Comparison of ENCODE assay signal across 9 cellular contexts in the genomic region with DNA sequence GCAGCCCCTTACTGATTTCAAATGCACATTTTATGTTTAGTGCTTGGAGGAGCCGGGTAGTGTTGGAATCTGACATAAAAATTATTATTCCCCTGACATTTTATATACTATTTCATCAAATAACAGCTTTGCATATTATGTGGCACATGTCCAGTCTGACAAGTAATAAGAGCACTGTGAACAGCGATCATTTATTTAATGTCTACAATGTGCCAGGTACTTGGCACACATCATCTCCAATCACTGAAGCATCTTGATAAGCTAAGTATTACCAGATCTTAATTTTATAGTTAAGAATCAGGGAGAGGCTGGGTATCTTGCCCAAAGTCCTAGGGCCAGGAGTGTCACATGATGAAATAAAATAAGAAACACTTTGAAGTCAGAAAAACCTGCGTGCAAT.
"Had no signal": no experiment of that assay in that cellular context is flagged by ENCODE, and none has a peak within 500 bp of the region (broad histone marks: within the 10 kb centered on the region; RNA-seq: fewer than 3 reads in every experiment).

No MANE protein-coding gene starts in this region.

- H3K9ac ChIP-seq: GM23248 had no signal

- H3K4me2 ChIP-seq: GM23338 had no signal

- H3K36me3 ChIP-seq: HAP-1 had no signal

- H3K4me3 ChIP-seq: GM23248, GM23338, HAP-1 had no signal

- H2AFZ ChIP-seq: GM23248, GM23338 had no signal

- H3K9me3 ChIP-seq: HAP-1 had no signal

- H3K27ac ChIP-seq: GM23248 had no signal

- H3K4me1 ChIP-seq: HAP-1 had no signal

- ATAC-seq: GM23338, HCT116 had no signal

- DNase-seq: GM23248, GOT3, H7, H9, HCEC 1CT, HFFc6 had no signal
